Comparison of ENCODE assay signal across 18 cellular contexts in genomic region chr12:127963926-127964325, GRCh38.
DNase-seq lines count a peak whose midpoint lies in the region; ATAC-seq and TF ChIP-seq lines count a peak whose summit lies in the region.
"Had no signal": no experiment of that assay in that cellular context is flagged by ENCODE, and none has a peak within 500 bp of the region (broad histone marks: within the 10 kb centered on the region; RNA-seq: fewer than 3 reads in every experiment).

No MANE protein-coding gene starts in this region.

- no peak overlapping the region for H3K27ac ChIP-seq in uterus
- H3K27ac ChIP-seq: 22Rv1; BLaER1 treated with 17β-estradiol and CSF1 and Interleukin-3, amounts not matched to agents 10 nM and 100 nM; GM23248 had no signal

- in situ Hi-C loops in astrocyte of the spinal cord (cut with HindIII; ENCODE audit: low sequenced_read_pairs): no loop called here

- no peaks in the 10 kb centered on the region for H3K4me1 ChIP-seq in uterus
- H3K4me1 ChIP-seq: BE2C; BLaER1 treated with 17β-estradiol and CSF1 and Interleukin-3, amounts not matched to agents 10 nM and 100 nM had no signal

- intact Hi-C loops in uterus (cut with DNase I; ENCODE audit: low total_unique reads): no loop called here

- no peaks in the 10 kb centered on the region for H3K36me3 ChIP-seq in uterus
- H3K36me3 ChIP-seq: BE2C; BLaER1 treated with 17β-estradiol and CSF1 and Interleukin-3, amounts not matched to agents 10 nM and 100 nM had no signal

- H3K9me3 ChIP-seq in uterus: no peaks in the 10 kb centered on the region
- H3K9me3 ChIP-seq: BE2C had no signal

- TF ChIP-seq CTCF in AG10803 (conservative IDR thresholded peaks at IDR 0.05; ENCODE audit: low read length): no peak
- no peak for TF ChIP-seq CTCF in astrocyte of the spinal cord (IDR thresholded peaks at IDR 0.05; ENCODE audit: low read depth, low read length)
- TF ChIP-seq CTCF in uterus (IDR thresholded peaks at IDR 0.05): no peak

- DNase-seq in AG10803 (ENCODE audit: low read depth): peak; percentile 16
- peak; percentile 94 for DNase-seq in NCI-H526 treated with DMSO at 0.1 percent for 48 hours (lab: John Stamatoyannopoulos, UW)
- peak; percentile 16 for DNase-seq in astrocyte of the spinal cord (ENCODE audit: low read depth, low spot score)
- DNase-seq in effector CD4-positive, alpha-beta T cell: no peak
- no peak for DNase-seq in uterus
- DNase-seq: AML-193; BE2C; CD4-positive, alpha-beta T cell; CD8-positive, alpha-beta memory T cell; DMS153; DND-41; H7; HCEC 1CT had no signal

- H3K4me3 ChIP-seq in AG10803 (ENCODE audit: low read length) (no peak overlapping the region), astrocyte of the spinal cord (ENCODE audit: low read depth, low read length) (no peak overlapping the region), uterus (no peak overlapping the region)
- H3K4me3 ChIP-seq: BLaER1 treated with 17β-estradiol and CSF1 and Interleukin-3, amounts not matched to agents 10 nM and 100 nM; GM12878; GM23248 had no signal

- no peak for ATAC-seq in HG02852 (IDR thresholded peaks at IDR 0.05; ENCODE audit: unreplicated experiment)
- ATAC-seq: GM12878 had no signal

- no peak for TF ChIP-seq POLR2A in uterus (IDR thresholded peaks at IDR 0.05)

- no peaks in the 10 kb centered on the region for H3K27me3 ChIP-seq in uterus
- H3K27me3 ChIP-seq: BE2C; BLaER1 treated with 17β-estradiol and CSF1 and Interleukin-3, amounts not matched to agents 10 nM and 100 nM had no signal

Comparison
In these comparisons a context has a peak if more than half of its experiments do, and no peak if none do; other contexts are left out.
1. DNase-seq: peak in AG10803 (single experiment), NCI-H526 treated with DMSO at 0.1 percent for 48 hours (single experiment) and astrocyte of the spinal cord (single experiment); none in effector CD4-positive, alpha-beta T cell (single experiment) and uterus (0 of 2).